8 cellular contexts compared by ENCODE assay signal in the genomic region with DNA sequence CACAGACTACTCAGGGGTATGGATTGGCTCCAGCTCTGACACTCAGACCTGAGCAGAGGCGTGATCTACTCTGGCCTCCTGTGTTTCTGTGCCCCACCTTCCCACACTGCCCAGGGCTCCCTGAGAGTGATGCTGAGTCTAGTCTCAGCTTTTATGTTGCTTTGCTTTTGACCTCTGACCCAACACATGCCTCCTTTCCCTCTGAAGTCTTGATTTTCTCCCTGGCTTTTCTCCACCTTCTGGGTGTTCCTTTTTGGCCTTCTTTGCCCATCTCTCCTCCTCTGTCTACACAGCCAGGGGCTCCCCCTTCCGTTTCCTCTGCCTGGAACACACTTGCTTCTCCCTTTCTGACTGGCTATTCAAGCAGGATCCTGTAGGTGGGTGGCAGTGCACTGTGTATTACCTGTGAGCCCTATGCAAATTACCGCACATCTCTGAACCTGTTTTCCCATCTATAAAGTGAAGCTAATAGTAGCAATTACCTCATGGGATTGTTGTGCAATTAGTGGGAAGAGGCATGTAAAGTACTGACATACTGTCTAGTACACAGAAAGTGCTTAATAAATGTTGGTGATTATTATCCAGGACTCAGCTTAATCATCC. TPM values are rescaled to one million over a fixed set of nuclear protein-coding genes. Genes with fewer than 3 reads are reported as not detected.
A peak's percentile ranks its signal among the peaks of the same experiment; 100 is the strongest.
DNase-seq lines count a peak whose midpoint lies in the region; ATAC-seq and TF ChIP-seq lines count a peak whose summit lies in the region.

No MANE protein-coding gene starts in this region.

- ATAC-seq in WTC11 (peak; percentile 57), HG03460 (IDR thresholded peaks at IDR 0.05; ENCODE audit: unreplicated experiment) (no peak)
- ATAC-seq in stimulated activated memory B cell treated with anti-CD40 and anti-IgM and Interleukin-4, amounts not matched to agents 10 μg/mL and 1 μg/mL and 100 μg/mL, for 72 hours: no peak

- H3K27ac Mint-ChIP-seq in WTC11: peak overlapping the region; percentile 32
- peak overlapping the region; percentile 85 for H3K27ac Mint-ChIP-seq in stimulated activated memory B cell treated with anti-CD40 and anti-IgM and Interleukin-4, amounts not matched to agents 10 μg/mL and 1 μg/mL and 100 μg/mL, for 72 hours

- CTCF ChIA-PET in WTC11 (lab: Charles Lee): interaction anchor here (0.8 to 29.6 kb wide), 19 partner anchors 8 to 187 kb away, joined by 3 to 1176 read pairs (median 5); a partner anchor contains a TSS

- POLR2A ChIA-PET in WTC11 (lab: Charles Lee): interaction anchor here (0.7 to 1.2 kb wide), 3 partner anchors 9 to 41 kb away, joined by 3 to 5 read pairs (median 3); no protein-coding TSS in a partner anchor

- peak; percentile 44 for DNase-seq in activated CD4-positive, alpha-beta T cell treated with anti-CD3 and anti-CD28 coated beads for 48 hours
- no peak for DNase-seq in activated CD4-positive, alpha-beta T cell treated with anti-CD3 and anti-CD28 coated beads for 1 hour
- DNase-seq in WTC11 (ENCODE audit: low spot score): no peak
- DNase-seq in fibroblast of mammary gland (ENCODE audit: low read depth): peak; percentile 36
- no peak for DNase-seq in inferior parietal cortex (ENCODE audit: extremely low spot score)
- DNase-seq in NCI-H1436 treated with DMSO at 0.1 percent for 48 hours (lab: John Stamatoyannopoulos, UW): no peak

- no peak overlapping the region for H3K4me3 ChIP-seq in fibroblast of mammary gland (ENCODE audit: control insufficient read depth, low read depth, low read length)

- H3K27me3 Mint-ChIP-seq in WTC11 (ENCODE audit: low read depth): no peaks in the 10 kb centered on the region
- H3K27me3 Mint-ChIP-seq in stimulated activated memory B cell treated with anti-CD40 and anti-IgM and Interleukin-4, amounts not matched to agents 10 μg/mL and 1 μg/mL and 100 μg/mL, for 72 hours: peaks cover under 1% of the 10 kb centered on the region

- H3K4me1 Mint-ChIP-seq in WTC11: peaks cover 18% of the 10 kb centered on the region
- peaks cover 55% of the 10 kb centered on the region for H3K4me1 Mint-ChIP-seq in stimulated activated memory B cell treated with anti-CD40 and anti-IgM and Interleukin-4, amounts not matched to agents 10 μg/mL and 1 μg/mL and 100 μg/mL, for 72 hours

- TF ChIP-seq CTCF in WTC11 (IDR thresholded peaks at IDR 0.05) (no peak), fibroblast of mammary gland (conservative IDR thresholded peaks at IDR 0.05; ENCODE audit: control insufficient read depth, insufficient read depth, low read depth, low read length) (no peak)

- H3K4me3 Mint-ChIP-seq in WTC11: no peak overlapping the region
- peak overlapping the region; percentile 3 for H3K4me3 Mint-ChIP-seq in stimulated activated memory B cell treated with anti-CD40 and anti-IgM and Interleukin-4, amounts not matched to agents 10 μg/mL and 1 μg/mL and 100 μg/mL, for 72 hours

- no peaks in the 10 kb centered on the region for H3K9me3 Mint-ChIP-seq in WTC11
- no peaks in the 10 kb centered on the region for H3K9me3 Mint-ChIP-seq in stimulated activated memory B cell treated with anti-CD40 and anti-IgM and Interleukin-4, amounts not matched to agents 10 μg/mL and 1 μg/mL and 100 μg/mL, for 72 hours

- peaks cover 8% of the 10 kb centered on the region for H3K36me3 Mint-ChIP-seq in WTC11
- no peaks in the 10 kb centered on the region for H3K36me3 Mint-ChIP-seq in stimulated activated memory B cell treated with anti-CD40 and anti-IgM and Interleukin-4, amounts not matched to agents 10 μg/mL and 1 μg/mL and 100 μg/mL, for 72 hours

TF ChIP-seq in WTC11, 78 proteins besides CTCF, POLR2A, EP300 and RAD21 (continues in another document):
- TF ChIP-seq RORB (CRISPR knock-in tag; IDR thresholded peaks at IDR 0.05) (no peak), JAZF1 (CRISPR knock-in tag; IDR thresholded peaks at IDR 0.05) (no peak), OVOL2 (CRISPR knock-in tag; IDR thresholded peaks at IDR 0.05; ENCODE audit: borderline replicate concordance) (no peak), RELA (CRISPR knock-in tag; IDR thresholded peaks at IDR 0.05; ENCODE audit: borderline replicate concordance) (no peak), ZNF263 (CRISPR knock-in tag; IDR thresholded peaks at IDR 0.05; ENCODE audit: low read depth) (no peak), CREM (CRISPR knock-in tag; IDR thresholded peaks at IDR 0.05) (no peak)
- TF ChIP-seq, protein P1, sequence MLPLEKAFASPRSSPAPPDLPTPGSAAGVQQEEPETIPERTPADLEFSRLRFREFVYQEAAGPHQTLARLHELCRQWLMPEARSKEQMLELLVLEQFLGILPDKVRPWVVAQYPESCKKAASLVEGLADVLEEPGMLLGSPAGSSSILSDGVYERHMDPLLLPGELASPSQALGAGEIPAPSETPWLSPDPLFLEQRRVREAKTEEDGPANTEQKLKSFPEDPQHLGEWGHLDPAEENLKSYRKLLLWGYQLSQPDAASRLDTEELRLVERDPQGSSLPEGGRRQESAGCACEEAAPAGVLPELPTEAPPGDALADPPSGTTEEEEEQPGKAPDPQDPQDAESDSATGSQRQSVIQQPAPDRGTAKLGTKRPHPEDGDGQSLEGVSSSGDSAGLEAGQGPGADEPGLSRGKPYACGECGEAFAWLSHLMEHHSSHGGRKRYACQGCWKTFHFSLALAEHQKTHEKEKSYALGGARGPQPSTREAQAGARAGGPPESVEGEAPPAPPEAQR (CRISPR knock-in tag; IDR thresholded peaks at IDR 0.05): no peak
- TF ChIP-seq, protein P2, sequence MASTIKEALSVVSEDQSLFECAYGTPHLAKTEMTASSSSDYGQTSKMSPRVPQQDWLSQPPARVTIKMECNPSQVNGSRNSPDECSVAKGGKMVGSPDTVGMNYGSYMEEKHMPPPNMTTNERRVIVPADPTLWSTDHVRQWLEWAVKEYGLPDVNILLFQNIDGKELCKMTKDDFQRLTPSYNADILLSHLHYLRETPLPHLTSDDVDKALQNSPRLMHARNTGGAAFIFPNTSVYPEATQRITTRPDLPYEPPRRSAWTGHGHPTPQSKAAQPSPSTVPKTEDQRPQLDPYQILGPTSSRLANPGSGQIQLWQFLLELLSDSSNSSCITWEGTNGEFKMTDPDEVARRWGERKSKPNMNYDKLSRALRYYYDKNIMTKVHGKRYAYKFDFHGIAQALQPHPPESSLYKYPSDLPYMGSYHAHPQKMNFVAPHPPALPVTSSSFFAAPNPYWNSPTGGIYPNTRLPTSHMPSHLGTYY (CRISPR knock-in tag; IDR thresholded peaks at IDR 0.05): no peak
- TF ChIP-seq, protein P3, sequence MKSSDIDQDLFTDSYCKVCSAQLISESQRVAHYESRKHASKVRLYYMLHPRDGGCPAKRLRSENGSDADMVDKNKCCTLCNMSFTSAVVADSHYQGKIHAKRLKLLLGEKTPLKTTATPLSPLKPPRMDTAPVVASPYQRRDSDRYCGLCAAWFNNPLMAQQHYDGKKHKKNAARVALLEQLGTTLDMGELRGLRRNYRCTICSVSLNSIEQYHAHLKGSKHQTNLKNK (CRISPR knock-in tag; IDR thresholded peaks at IDR 0.05): no peak
- TF ChIP-seq, protein P4, sequence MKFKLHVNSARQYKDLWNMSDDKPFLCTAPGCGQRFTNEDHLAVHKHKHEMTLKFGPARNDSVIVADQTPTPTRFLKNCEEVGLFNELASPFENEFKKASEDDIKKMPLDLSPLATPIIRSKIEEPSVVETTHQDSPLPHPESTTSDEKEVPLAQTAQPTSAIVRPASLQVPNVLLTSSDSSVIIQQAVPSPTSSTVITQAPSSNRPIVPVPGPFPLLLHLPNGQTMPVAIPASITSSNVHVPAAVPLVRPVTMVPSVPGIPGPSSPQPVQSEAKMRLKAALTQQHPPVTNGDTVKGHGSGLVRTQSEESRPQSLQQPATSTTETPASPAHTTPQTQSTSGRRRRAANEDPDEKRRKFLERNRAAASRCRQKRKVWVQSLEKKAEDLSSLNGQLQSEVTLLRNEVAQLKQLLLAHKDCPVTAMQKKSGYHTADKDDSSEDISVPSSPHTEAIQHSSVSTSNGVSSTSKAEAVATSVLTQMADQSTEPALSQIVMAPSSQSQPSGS (CRISPR knock-in tag; IDR thresholded peaks at IDR 0.05; ENCODE audit: borderline replicate concordance, low read depth): no peak
- TF ChIP-seq, protein P5, sequence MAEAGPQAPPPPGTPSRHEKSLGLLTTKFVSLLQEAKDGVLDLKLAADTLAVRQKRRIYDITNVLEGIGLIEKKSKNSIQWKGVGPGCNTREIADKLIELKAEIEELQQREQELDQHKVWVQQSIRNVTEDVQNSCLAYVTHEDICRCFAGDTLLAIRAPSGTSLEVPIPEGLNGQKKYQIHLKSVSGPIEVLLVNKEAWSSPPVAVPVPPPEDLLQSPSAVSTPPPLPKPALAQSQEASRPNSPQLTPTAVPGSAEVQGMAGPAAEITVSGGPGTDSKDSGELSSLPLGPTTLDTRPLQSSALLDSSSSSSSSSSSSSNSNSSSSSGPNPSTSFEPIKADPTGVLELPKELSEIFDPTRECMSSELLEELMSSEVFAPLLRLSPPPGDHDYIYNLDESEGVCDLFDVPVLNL (CRISPR knock-in tag; IDR thresholded peaks at IDR 0.05; ENCODE audit: borderline replicate concordance, low read depth): no peak

RNA-seq across cellular contexts. Expression of a gene that starts 13.7 kb away (rescaled TPM):
- total RNA-seq in WTC11 (2021): 66.3 to 79.1 TPM (median 70.6 TPM) in 3 replicates

RNA-seq across cellular contexts. Expression of a gene that starts 18.5 kb away (rescaled TPM):
- 40.7 to 68.8 TPM (median 46.2 TPM) in 3 replicates for total RNA-seq in WTC11 (2021)

RNA-seq across cellular contexts. Expression of a gene that starts 35.0 kb away (rescaled TPM):
- 61.9 to 82.8 TPM (median 82.5 TPM) in 3 replicates for total RNA-seq in WTC11 (2021)

RNA-seq across cellular contexts. Expression of a gene that starts 41.4 kb away (rescaled TPM):
- total RNA-seq in WTC11 (2021): 62.4 to 75.7 TPM (median 73.8 TPM) in 3 replicates

RNA-seq across cellular contexts. Expression of a gene that starts 42.4 kb away (rescaled TPM):
- total RNA-seq in WTC11 (2021): 35.0 to 37.3 TPM (median 36.3 TPM) in 3 replicates

Comparison
In these comparisons a context has a peak if more than half of its experiments do, and no peak if none do; other contexts are left out.
1. DNase-seq: peak in activated CD4-positive, alpha-beta T cell treated with anti-CD3 and anti-CD28 coated beads for 48 hours (single experiment) and fibroblast of mammary gland (single experiment); none in activated CD4-positive, alpha-beta T cell treated with anti-CD3 and anti-CD28 coated beads for 1 hour (single experiment), WTC11 (single experiment), inferior parietal cortex (single experiment) and NCI-H1436 treated with DMSO at 0.1 percent for 48 hours (single experiment).